In the genomic region with DNA sequence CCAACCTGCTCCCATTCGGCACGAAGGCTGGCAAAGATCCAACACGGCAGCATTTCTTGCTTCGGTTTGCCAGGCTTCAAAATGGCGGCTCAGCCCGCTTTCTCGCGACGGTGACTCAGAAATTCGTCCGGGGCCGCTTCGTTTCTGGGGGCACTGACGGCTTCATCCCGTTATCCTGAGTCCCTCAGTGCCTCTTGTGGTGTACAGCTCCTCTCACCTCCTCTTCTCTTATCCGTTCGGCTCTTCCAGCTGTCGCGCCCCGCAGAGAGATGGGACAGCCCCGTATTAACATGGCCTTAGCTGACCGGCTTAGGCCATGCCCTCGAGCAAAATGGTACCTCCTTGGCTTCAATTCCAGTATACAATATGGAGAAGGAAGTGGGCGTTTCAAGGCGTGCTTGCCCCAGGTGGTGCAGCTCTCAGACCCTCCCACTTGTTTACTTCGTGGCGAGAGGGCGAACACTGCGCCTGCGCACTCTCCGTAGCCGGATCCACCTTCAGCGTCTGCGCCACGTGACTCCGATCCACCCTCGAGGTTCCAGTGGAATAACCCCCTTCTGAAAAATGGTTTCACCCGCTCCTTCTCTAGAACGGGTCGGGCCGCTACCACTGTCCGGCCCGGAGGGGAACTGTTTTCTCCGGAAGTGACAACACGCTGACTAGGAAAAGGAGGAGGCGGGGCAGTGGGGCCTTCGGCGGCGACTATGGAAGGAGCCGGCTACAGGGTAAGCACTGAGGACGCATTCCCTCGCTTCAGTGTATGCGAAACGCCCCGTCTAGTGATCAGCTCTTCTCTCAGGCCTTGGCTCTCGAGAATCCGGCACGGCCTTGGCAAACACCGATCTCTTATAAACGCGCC, we compare ENCODE assay signal across 8 cellular contexts. TPM values are rescaled to one million over a fixed set of nuclear protein-coding genes. Genes with fewer than 3 reads are reported as not detected.
DNase-seq lines count a peak whose midpoint lies in the region; ATAC-seq and TF ChIP-seq lines count a peak whose summit lies in the region.

A gene (minus strand): TSS at position 336 of the 859 bp plus-strand sequence. CDS start 4,060 bp downstream, outside the sequence.
A gene (plus strand): TSS at position 683 of the 859 bp plus-strand sequence. CDS start 22 bp downstream, at position 705.

- H3K27ac ChIP-seq in temporal lobe (ENCODE audit: low read depth, low read length): peak within 1 kb of the TSS; percentile 99

- ATAC-seq in HG02623 (IDR thresholded peaks at IDR 0.05; ENCODE audit: unreplicated experiment): peak; percentile 57
- ATAC-seq in activated naive CD4-positive, alpha-beta T cell treated with anti-CD3 and anti-CD28 coated beads, Interleukin-2, amount 50 U/mL, for 72 hours: peak; percentile 78 to 79

- H3K9me3 Mint-ChIP-seq in activated naive CD4-positive, alpha-beta T cell treated with anti-CD3 and anti-CD28 coated beads, Interleukin-2, amount 50 U/mL, for 72 hours: no peaks in the 10 kb centered on the region

- H3K36me3 Mint-ChIP-seq in activated naive CD4-positive, alpha-beta T cell treated with anti-CD3 and anti-CD28 coated beads, Interleukin-2, amount 50 U/mL, for 72 hours: peaks cover 0 to 18% of the 10 kb centered on the region in 2 donors

- peak; percentile 97 for DNase-seq in GM10266 (ENCODE audit: extremely low spot score)
- DNase-seq in NCI-H1105 (lab: John Stamatoyannopoulos, UW): peak; percentile 99
- peak; percentile 87 for DNase-seq in SKM-1 (lab: John Stamatoyannopoulos, UW; ENCODE audit: unreplicated experiment)
- peak; percentile 94 to 100 for DNase-seq in activated naive CD4-positive, alpha-beta T cell treated with anti-CD3 and anti-CD28 coated beads, Interleukin-2, amount 50 U/mL, for 72 hours (ENCODE audit: low spot score in 2 of 2)
- peak; percentile 99 for DNase-seq in glomerular endothelial cell (ENCODE audit: extremely low read depth, low read depth, low spot score)
- peak; percentile 98 for DNase-seq in occipital lobe (lab: John Stamatoyannopoulos, UW)

- TF ChIP-seq CTCF in GM10266 (IDR thresholded peaks at IDR 0.05; ENCODE audit: control insufficient read depth, insufficient read depth, low read depth, missing control alignments): no peak

- H3K27ac Mint-ChIP-seq in activated naive CD4-positive, alpha-beta T cell treated with anti-CD3 and anti-CD28 coated beads, Interleukin-2, amount 50 U/mL, for 72 hours: no peak within 1 kb of the TSS

RNA-seq across cellular contexts. Expression of the first gene that starts in this region (rescaled TPM):
- total RNA-seq in activated naive CD4-positive, alpha-beta T cell treated with anti-CD3 and anti-CD28 coated beads, Interleukin-2, amount 50 U/mL, for 72 hours: 10 to 100 TPM; 16.9 to 34.4 TPM
- total RNA-seq in glomerular endothelial cell: 39.6 and 44.9 TPM in 2 replicates
- total RNA-seq in occipital lobe: 3.9 TPM
- total RNA-seq in temporal lobe: 2.5 TPM

RNA-seq across cellular contexts. Expression of the second gene that starts in this region (rescaled TPM):
- 10 to 100 TPM; 28.8 to 53.0 TPM for total RNA-seq in activated naive CD4-positive, alpha-beta T cell treated with anti-CD3 and anti-CD28 coated beads, Interleukin-2, amount 50 U/mL, for 72 hours
- total RNA-seq in glomerular endothelial cell (27.3 and 35.6 TPM in 2 replicates), occipital lobe (6.1 TPM), temporal lobe (10.6 TPM)

Comparison
In these comparisons a context has a peak if more than half of its experiments do, and no peak if none do; other contexts are left out.
1. Peak in every context shown above with its lines: DNase-seq, ATAC-seq and H3K27ac ChIP-seq.